In the genomic region with DNA sequence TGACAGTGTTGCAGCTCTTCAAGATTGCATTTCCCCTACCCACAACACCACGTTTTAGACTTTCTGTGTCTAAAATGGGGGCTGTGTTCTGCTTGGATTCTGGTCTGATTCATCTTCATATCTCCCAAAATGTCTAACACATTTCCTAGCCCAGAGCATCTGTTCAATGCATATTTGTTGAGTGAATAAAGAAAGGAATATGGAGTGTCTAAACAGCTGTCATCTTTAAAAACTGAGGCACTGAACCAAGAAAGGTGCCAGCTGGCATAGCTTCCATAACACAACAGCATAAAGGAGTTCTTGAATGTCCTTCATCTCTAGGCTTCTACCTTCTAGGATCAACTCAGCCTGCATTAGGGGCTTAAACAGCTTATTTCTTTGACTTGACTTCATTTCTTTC, we compare ENCODE assay signal across 28 cellular contexts.
"Had no signal": no experiment of that assay in that cellular context is flagged by ENCODE, and none has a peak within 500 bp of the region (broad histone marks: within the 10 kb centered on the region; RNA-seq: fewer than 3 reads in every experiment).

No MANE protein-coding gene starts in this region.

- H3K9me3 ChIP-seq: gastroesophageal sphincter, ovary, prostate gland, tibial nerve had no signal

- H3K4me1 ChIP-seq: prostate gland had no signal

- DNase-seq: activated CD4-positive, alpha-beta T cell treated with anti-CD3 and anti-CD28 coated beads for 36 hours; activated CD4-positive, CD25-positive, alpha-beta regulatory T cell; activated CD8-positive, alpha-beta memory T cell treated with anti-CD3 and anti-CD28 coated beads, Interleukin-2, amount 10 ng/mL, durations not matched to agents 7 days and 5 days; activated CD8-positive, alpha-beta T cell treated with anti-CD3 and anti-CD28 coated beads, Interleukin-2, amount 10 ng/mL, durations not matched to agents 7 days and 5 days; activated naive CD4-positive, alpha-beta T cell; activated T-cell treated with anti-CD3 and anti-CD28 coated beads, Interleukin-2, amount 50 U/mL, for 48 hours; dermis blood vessel endothelial cell; effector CD8-positive, alpha-beta T cell; kidney; left colon; mammary epithelial cell; naive thymus-derived CD4-positive, alpha-beta T cell; ovary; retina; small intestine; stimulated activated CD4-positive, alpha-beta T cell treated with anti-CD3 and anti-CD28 coated beads, Interleukin-1b, Interleukin-23, amount 100 ng/mL, for 48 hours; stimulated activated CD4-positive, alpha-beta T cell treated with anti-CD3 and anti-CD28 coated beads, Interleukin-4, amount 100 ng/mL, for 4 hours; stimulated activated CD8-positive, alpha-beta memory T cell treated with anti-CD3 and anti-CD28 coated beads, Interleukin-4, amount 100 ng/mL, for 48 hours; stimulated activated naive CD8-positive, alpha-beta T cell treated with anti-CD3 and anti-CD28 coated beads, Interleukin-15, amount 100 ng/mL, for 72 hours; substantia nigra had no signal

- H3K27ac ChIP-seq: gastroesophageal sphincter, hepatocyte, ovary, prostate gland, tibial nerve had no signal

- H3K36me3 ChIP-seq: ovary, prostate gland had no signal

- H3K27me3 ChIP-seq: gastroesophageal sphincter, hepatocyte, ovary, tibial nerve had no signal

- ATAC-seq: activated CD4-positive, alpha-beta T cell treated with anti-CD3 and anti-CD28 coated beads for 36 hours; activated CD8-positive, alpha-beta memory T cell treated with anti-CD3 and anti-CD28 coated beads, Interleukin-2, amount 10 ng/mL, durations not matched to agents 7 days and 5 days; activated CD8-positive, alpha-beta T cell treated with anti-CD3 and anti-CD28 coated beads, Interleukin-2, amount 10 ng/mL, durations not matched to agents 7 days and 5 days; gastroesophageal sphincter; left colon; naive thymus-derived CD4-positive, alpha-beta T cell; sciatic nerve; stimulated activated memory B cell treated with anti-CD40 and anti-IgM and Interleukin-4, amounts not matched to agents 10 μg/mL and 1 μg/mL and 100 μg/mL, for 72 hours; stimulated activated naive CD8-positive, alpha-beta T cell treated with anti-CD3 and anti-CD28 coated beads, Interleukin-15, amount 100 ng/mL, for 72 hours had no signal

- FAIRE-seq: bronchial epithelial cell, colon, kidney, small intestine had no signal

- H3K4me3 ChIP-seq: gastroesophageal sphincter, hepatocyte, ovary, prostate gland, tibial nerve had no signal
